17 cellular contexts compared by ENCODE assay signal in genomic region chr7:1092806-1093505, GRCh38. TPM values are rescaled to one million over a fixed set of nuclear protein-coding genes. Genes with fewer than 3 reads are reported as not detected.
"Had no signal": no experiment of that assay in that cellular context is flagged by ENCODE, and none has a peak within 500 bp of the region (broad histone marks: within the 10 kb centered on the region; RNA-seq: fewer than 3 reads in every experiment).

No MANE protein-coding gene starts in this region.

- H3K4me3 Mint-ChIP-seq: activated T-cell treated with anti-CD3 and anti-CD28 coated beads, Interleukin-2, amount 50 U/mL, for 72 hours; central memory CD8-positive, alpha-beta T cell; mesothelial cell of epicardium; natural killer cell treated with Interleukin-12 subunit alpha and Interleukin-12 subunit beta and Interleukin-15 and Interleukin-18, amount 100 ng/mL, for 72 hours; stimulated activated memory B cell treated with anti-CD40 and anti-IgM and Interleukin-4, amounts not matched to agents 10 μg/mL and 1 μg/mL and 100 μg/mL, for 72 hours had no signal

- H3K27ac Mint-ChIP-seq: activated T-cell treated with anti-CD3 and anti-CD28 coated beads, Interleukin-2, amount 50 U/mL, for 72 hours; mesothelial cell of epicardium; natural killer cell treated with Interleukin-12 subunit alpha and Interleukin-12 subunit beta and Interleukin-15 and Interleukin-18, amount 100 ng/mL, for 72 hours; stimulated activated memory B cell treated with anti-CD40 and anti-IgM and Interleukin-4, amounts not matched to agents 10 μg/mL and 1 μg/mL and 100 μg/mL, for 72 hours had no signal

- H3K9me3 Mint-ChIP-seq: activated T-cell treated with anti-CD3 and anti-CD28 coated beads, Interleukin-2, amount 50 U/mL, for 72 hours; central memory CD8-positive, alpha-beta T cell; natural killer cell treated with Interleukin-12 subunit alpha and Interleukin-12 subunit beta and Interleukin-15 and Interleukin-18, amount 100 ng/mL, for 72 hours had no signal

- DNase-seq: activated CD8-positive, alpha-beta memory T cell treated with anti-CD3 and anti-CD28 coated beads for 24 hours; activated CD8-positive, alpha-beta memory T cell treated with anti-CD3 and anti-CD28 coated beads, Interleukin-2, amount 50 U/mL, for 48 hours; activated effector memory CD4-positive, alpha-beta T cell treated with anti-CD3 and anti-CD28 coated beads, Interleukin-2, amount 50 U/mL, for 16 hours; activated naive CD4-positive, alpha-beta T cell treated with anti-CD3 and anti-CD28 coated beads, Interleukin-2, amount 50 U/mL, for 16 hours; activated T-cell treated with anti-CD3 and anti-CD28 coated beads, Interleukin-2, amount 50 U/mL, for 72 hours; aorta; brain microvascular endothelial cell; cortex of kidney; left colon; sigmoid colon; stimulated activated CD4-positive, alpha-beta T cell treated with anti-CD3 and anti-CD28 coated beads, Interleukin-4, amount 100 ng/mL, for 4 hours had no signal

- H3K4me1 Mint-ChIP-seq: central memory CD8-positive, alpha-beta T cell had no signal

- H3K27ac ChIP-seq: brain microvascular endothelial cell had no signal

- ATAC-seq: activated CD4-positive, CD25-positive, alpha-beta regulatory T cell treated with anti-CD3 and anti-CD28 coated beads, Interleukin-2, amount 50 U/mL, for 24 hours; activated T-cell treated with anti-CD3 and anti-CD28 coated beads, Interleukin-2, amount 50 U/mL, for 72 hours; left colon; natural killer cell treated with Interleukin-12 subunit alpha and Interleukin-12 subunit beta and Interleukin-15 and Interleukin-18, amount 100 ng/mL, for 72 hours; stimulated activated memory B cell treated with anti-CD40 and anti-IgM and Interleukin-4, amounts not matched to agents 10 μg/mL and 1 μg/mL and 100 μg/mL, for 72 hours had no signal

- H3K27me3 Mint-ChIP-seq: central memory CD8-positive, alpha-beta T cell; natural killer cell treated with Interleukin-12 subunit alpha and Interleukin-12 subunit beta and Interleukin-15 and Interleukin-18, amount 100 ng/mL, for 72 hours; stimulated activated memory B cell treated with anti-CD40 and anti-IgM and Interleukin-4, amounts not matched to agents 10 μg/mL and 1 μg/mL and 100 μg/mL, for 72 hours had no signal

RNA-seq across cellular contexts. Expression of gene GPER1, which starts 5.0 kb away (rescaled TPM):
- total RNA-seq: natural killer cell treated with Interleukin-12 subunit alpha and Interleukin-12 subunit beta and Interleukin-15 and Interleukin-18, amount 100 ng/mL, for 72 hours; T-helper 1 cell treated with Interleukin-12 subunit alpha and Interleukin-12 subunit beta and Interleukin-4 antibody, amounts not matched to agents 30 ng/mL and 1 ng/mL, for 36 hours had no signal
